In genomic region chr2:42086500-42086953, GRCh38 we compare ENCODE assay signal across 8 cellular contexts. TPM values are rescaled to one million over a fixed set of nuclear protein-coding genes. Genes with fewer than 3 reads are reported as not detected.
DNase-seq lines count a peak whose midpoint lies in the region; ATAC-seq, FAIRE-seq and TF ChIP-seq lines count a peak whose summit lies in the region.

No MANE protein-coding gene starts in this region.

- dilution Hi-C loops in IMR-90 (cut with HindIII; ENCODE audit: low sequenced_read_pairs, unreplicated experiment) = loop anchor here (25.0 kb wide), 1 partner anchor 199 kb away; no protein-coding TSS in a partner anchor

- no peak overlapping the region for H3K4me3 ChIP-seq in AG09309 (ENCODE audit: control insufficient read depth, low read depth, low read length)
- no peak overlapping the region for H3K4me3 ChIP-seq in IMR-90 (ENCODE audit: insufficient read depth, low read depth, low read length)
- no peak overlapping the region for H3K4me3 ChIP-seq in PC-3 (ENCODE audit: low read length)
- H3K4me3 ChIP-seq in GM12878 = no peak overlapping the region

- ATAC-seq in IMR-90 (ENCODE audit: low read depth) (peak; percentile 59), PC-3 (peak; percentile 60), GM12878 (peak; percentile 73), HG02571 (IDR thresholded peaks at IDR 0.05; ENCODE audit: unreplicated experiment) (no peak)

- H3K36me3 ChIP-seq in IMR-90 (ENCODE audit: control insufficient read depth, insufficient read depth, low read length) (no peaks in the 10 kb centered on the region), PC-3 (ENCODE audit: low read depth, low read length) (no peaks in the 10 kb centered on the region), GM12878 (ENCODE audit: control insufficient read depth in 2 of 2, insufficient read depth in 2 of 2, low read length in 1 of 2) (no peaks in the 10 kb centered on the region)

- intact Hi-C loops in IMR-90 (cut with micrococcal nuclease) = loop anchor here (1.0 kb wide), 2 partner anchors 217 to 233 kb away; no protein-coding TSS in a partner anchor
- intact Hi-C loops in PC-3 (cut with micrococcal nuclease) = loop anchor here (1.0 to 2.0 kb wide), 4 partner anchors 120 to 233 kb away; no protein-coding TSS in a partner anchor
- intact Hi-C loops in GM12878 (cut with micrococcal nuclease; ENCODE audit: unreplicated experiment) = loop anchor here (1.0 kb wide), 3 partner anchors 217 to 246 kb away; no protein-coding TSS in a partner anchor

- peak overlapping the region; percentile 9; the same call in 1 of the 2 replicates for H2AK5ac ChIP-seq in IMR-90 (ENCODE audit: low read depth, low read length)

- SMC1A ChIA-PET in GM12878 (lab: Charles Lee; ENCODE audit: uncharacterized antibody, unreplicated experiment) = interaction anchor here (0.5 to 8.7 kb wide), 21 partner anchors 10 to 260 kb away, joined by 3 to 198 read pairs (median 4); no protein-coding TSS in a partner anchor

- in situ Hi-C loops in IMR-90 (cut with MboI; ENCODE audit: low sequenced_read_pairs) = loop anchor here (5.0 kb wide), 1 partner anchor 214 kb away; no protein-coding TSS in a partner anchor
- in situ Hi-C loops in GM12878 (cut with MboI) = loop anchor here (5.0 kb wide), 1 partner anchor 214 kb away; no protein-coding TSS in a partner anchor

- H3K4me1 ChIP-seq in IMR-90 (ENCODE audit: control insufficient read depth, insufficient read depth, low read length) (peaks cover 14% of the 10 kb centered on the region), PC-3 (ENCODE audit: insufficient read depth, low read length) (peaks cover 13% of the 10 kb centered on the region), GM12878 (ENCODE audit: control insufficient read depth, insufficient read depth, low read length) (no peaks in the 10 kb centered on the region)

- peak overlapping the region in 1 of 2 experiments; percentile 62; a peak in 1 of 4 replicates for H4K8ac ChIP-seq in IMR-90 (ENCODE audit: low read depth in 2 of 2, low read length in 2 of 2)

- peak; percentile 69 for TF ChIP-seq CTCF in AG09309 (IDR thresholded peaks at IDR 0.05; ENCODE audit: control insufficient read depth, insufficient read depth, low read depth, low read length, missing control alignments)
- TF ChIP-seq CTCF in GM12874 (IDR thresholded peaks at IDR 0.05; ENCODE audit: insufficient read depth, low read depth, low read length) = peak; percentile 52
- TF ChIP-seq CTCF in IMR-90 (conservative IDR thresholded peaks at IDR 0.05; ENCODE audit: low read depth, low read length) = peak; percentile 88
- TF ChIP-seq CTCF in PC-3 (conservative IDR thresholded peaks at IDR 0.05; ENCODE audit: low read depth, low read length) = peak; percentile 89
- TF ChIP-seq CTCF in GM12878 (IDR thresholded peaks at IDR 0.05 in 2 of 3, conservative IDR thresholded peaks at IDR 0.05 in 1 of 3; ENCODE audit: control insufficient read depth in 2 of 3, extremely low read depth in 1 of 3, insufficient read depth in 1 of 3, low read depth in 3 of 3, low read length in 3 of 3) = peak; percentile 61 to 83 (median 73); a peak in 4 of 6 replicates

- H3K18ac ChIP-seq in IMR-90 (ENCODE audit: low read depth, low read length) = no peak overlapping the region; the same call in 1 of the 2 replicates

- H3K9me2 ChIP-seq in PC-3 (replicated peaks; ENCODE audit: low read length) = no peaks in the 10 kb centered on the region

- 6% methylated on average over 4 of the region's 6 CpGs; no CpG with 5 or more reads in 1 of the 2 experiments for WGBS in IMR-90 (ENCODE audit: extremely low coverage in 2 of 2, insufficient read length in 1 of 2), 2 experiments
- 18% methylated on average over 6 of the region's 6 CpGs for WGBS in GM12878 (ENCODE audit: insufficient coverage, insufficient replicate concordance, low lambda C conversion rate, missing lambda C conversion rate)

- BruUV-seq in IMR-90 (replicated peaks; lab: Mats Ljungman, UMichigan) (no TSS peak), PC-3 (replicated peaks; lab: Mats Ljungman, UMichigan) (no TSS peak), GM12878 (replicated peaks; lab: Mats Ljungman, UMichigan) (no TSS peak)

- no peak overlapping the region for H2BK5ac ChIP-seq in IMR-90 (ENCODE audit: low read depth, low read length, poor library complexity, severe bottlenecking)

- TF ChIP-seq RAD21 in IMR-90 (IDR thresholded peaks at IDR 0.05; ENCODE audit: low read length) = peak; percentile 95
- TF ChIP-seq RAD21 in GM12878 (IDR thresholded peaks at IDR 0.05; ENCODE audit: insufficient read depth, low read depth, low read length) = peak; percentile 96

- peak; percentile 76 for FAIRE-seq in GM12878 (lab: Jason Lieb, UNC)

- no peaks in the 10 kb centered on the region for H3F3A ChIP-seq in PC-3 (ENCODE audit: low read length, unreplicated experiment)

- H3K23ac ChIP-seq in IMR-90 (ENCODE audit: low read depth, low read length) = no peak overlapping the region

- no peak overlapping the region for H3K4me2 ChIP-seq in IMR-90 (ENCODE audit: low read depth, low read length)
- H3K4me2 ChIP-seq in PC-3 (ENCODE audit: low read length) = peak overlapping the region; percentile 49
- no peak overlapping the region for H3K4me2 ChIP-seq in GM12878 (ENCODE audit: control insufficient read depth, insufficient read depth)

- CTCF ChIA-PET in IMR-90 (lab: Yijun Ruan, JAX) = interaction anchor here (0.6 to 7.3 kb wide), 12 partner anchors 19 to 244 kb away, joined by 3 to 119 read pairs (median 4); no protein-coding TSS in a partner anchor
- CTCF ChIA-PET in PC-3 (lab: Charles Lee) = interaction anchor here (1.0 to 3.3 kb wide), 3 partner anchors 217 to 233 kb away, joined by 4 to 29 read pairs (median 12); no protein-coding TSS in a partner anchor
- CTCF ChIA-PET in GM12878 (lab: Yijun Ruan, JAX) = interaction anchor here (0.7 to 12.8 kb wide), 35 partner anchors 9 to 281 kb away, joined by 3 to 462 read pairs (median 4); no protein-coding TSS in a partner anchor

- H2BK20ac ChIP-seq in IMR-90 (ENCODE audit: low read depth, low read length) = peak overlapping the region; percentile 73; the same call in 1 of the 2 replicates

- no peak overlapping the region; the same call in 1 of the 2 replicates for H3K14ac ChIP-seq in IMR-90 (replicated peaks; ENCODE audit: low read depth, low read length)

- H2AFZ ChIP-seq in IMR-90 (replicated peaks; ENCODE audit: low read length, poor library complexity) (peak overlapping the region; percentile 73), PC-3 (ENCODE audit: low read length) (peak overlapping the region; percentile 50; the same call in 1 of the 2 replicates), GM12878 (ENCODE audit: control insufficient read depth, low read depth, low read length) (no peak overlapping the region)

- peak overlapping the region; percentile 86 for H2AK9ac ChIP-seq in IMR-90 (replicated peaks; ENCODE audit: low read depth, low read length, poor library complexity)

- H3K27ac ChIP-seq in IMR-90 (ENCODE audit: insufficient read depth, low read length) = no peak overlapping the region
- H3K27ac ChIP-seq in PC-3 (ENCODE audit: low read length) = no peak overlapping the region
- no peak overlapping the region for H3K27ac ChIP-seq in GM12878 (ENCODE audit: control insufficient read depth, insufficient read depth)

- no peak overlapping the region for H3K56ac ChIP-seq in IMR-90 (ENCODE audit: extremely low read depth, insufficient read depth, low read length)

- peak overlapping the region; percentile 95 for H3K4ac ChIP-seq in IMR-90 (ENCODE audit: low read depth, low read length)

- no peak for TF ChIP-seq EP300 in GM12878 (IDR thresholded peaks at IDR 0.05; ENCODE audit: borderline replicate concordance in 1 of 2, control insufficient read depth in 1 of 2, low read depth in 2 of 2, low read length in 2 of 2)

- POLR2A ChIA-PET in IMR-90 (lab: Charles Lee; ENCODE audit: unreplicated experiment) = no interaction called here
- POLR2A ChIA-PET in PC-3 (lab: Charles Lee; ENCODE audit: unreplicated experiment) = no interaction called here
- POLR2A ChIA-PET in GM12878 (lab: Charles Lee) = no interaction called here

- H3K9me3 ChIP-seq in IMR-90 (ENCODE audit: control insufficient read depth, insufficient read depth, low read length) (no peaks in the 10 kb centered on the region), PC-3 (ENCODE audit: low read length) (no peaks in the 10 kb centered on the region), GM12878 (replicated peaks; ENCODE audit: control insufficient read depth, insufficient read depth, low read length) (no peaks in the 10 kb centered on the region)

- no peaks in the 10 kb centered on the region for H3K27me3 ChIP-seq in IMR-90 (ENCODE audit: control insufficient read depth, insufficient read depth, low read length)
- H3K27me3 ChIP-seq in PC-3 (ENCODE audit: low read length) = no peaks in the 10 kb centered on the region
- 0 out of 4 replicates have a peak, but pooled peaks cover 0 to 3% of the 10 kb centered on the region in 2 experiments for H3K27me3 ChIP-seq in GM12878 (replicated peaks in 1 of 2; ENCODE audit: control insufficient read depth in 2 of 2, insufficient read depth in 2 of 2, low read length in 1 of 2)

- 0 out of 4 replicates have a peak, but pooled peaks cover 0 to 2% of the 10 kb centered on the region in 2 experiments for H3K79me1 ChIP-seq in IMR-90 (ENCODE audit: low read depth in 1 of 2, low read length in 2 of 2)

- peak overlapping the region; percentile 49; the same call in 2 of the 3 replicates for H2BK15ac ChIP-seq in IMR-90 (ENCODE audit: low read depth, low read length)

- H3K9ac ChIP-seq in IMR-90 (ENCODE audit: low read depth, low read length) = no peak overlapping the region
- H3K9ac ChIP-seq in PC-3 (ENCODE audit: low read length) = no peak overlapping the region
- H3K9ac ChIP-seq in GM12878 (ENCODE audit: control insufficient read depth, insufficient read depth, low read length) = no peak overlapping the region

- no peak for TF ChIP-seq POLR2A in IMR-90 (IDR thresholded peaks at IDR 0.05; ENCODE audit: low read depth, low read length)
- TF ChIP-seq POLR2A in GM12878 (IDR thresholded peaks at IDR 0.05; ENCODE audit: low read depth, low read length) = no peak

- H4K20me1 ChIP-seq in IMR-90 (ENCODE audit: insufficient read depth, low read length) (no peaks in the 10 kb centered on the region; the same call in 1 of the 2 replicates), PC-3 (ENCODE audit: low read length) (no peaks in the 10 kb centered on the region), GM12878 (ENCODE audit: control insufficient read depth, insufficient read depth) (no peaks in the 10 kb centered on the region)

- RAD21 ChIA-PET in GM12878 (lab: Charles Lee; ENCODE audit: unreplicated experiment) = interaction anchor here (1.3 to 8.3 kb wide), 11 partner anchors 108 to 246 kb away, joined by 3 to 153 read pairs (median 4); no protein-coding TSS in a partner anchor

- H4K5ac ChIP-seq in IMR-90 (ENCODE audit: low read depth, low read length) = no peak overlapping the region

- H3K79me2 ChIP-seq in PC-3 (ENCODE audit: low read length) (no peaks in the 10 kb centered on the region), GM12878 (ENCODE audit: control insufficient read depth, insufficient read depth, low read length) (no peaks in the 10 kb centered on the region)

- H3K9me1 ChIP-seq in IMR-90 (ENCODE audit: insufficient read depth, low read length) = peaks cover 28% of the 10 kb centered on the region

- H4K91ac ChIP-seq in IMR-90 (ENCODE audit: insufficient read depth, low read depth, low read length) = peak overlapping the region; percentile 65; the same call in 1 of the 2 replicates

- DNase-seq in AG09309 (ENCODE audit: low read depth) (no peak), IMR-90 (peak; percentile 70), PC-3 (peak; percentile 83), GM12878 (ENCODE audit: low read depth, low spot score) (no peak), hypothalamus (lab: John Stamatoyannopoulos, UW) (peak in 30 of 51 donors; percentile 8 to 80 (median 36))
- peak; percentile 45 for DNase-seq in stimulated activated CD8-positive, alpha-beta memory T cell treated with anti-CD3 and anti-CD28 coated beads, Interleukin-4, amount 100 ng/mL, for 48 hours

- peak overlapping the region; percentile 41; the same call in 1 of the 2 replicates for H2BK120ac ChIP-seq in IMR-90 (ENCODE audit: low read depth, low read length)

RNA-seq across cellular contexts. Expression of gene PKDCC, which starts 38.7 kb away (rescaled TPM):
- total RNA-seq in IMR-90 (2012; rRNA removed) = 50.3 and 55.6 TPM in 2 replicates
- polyA plus RNA-seq in IMR-90 (2012; rRNA removed) = 67.4 and 95.7 TPM in 2 replicates
- 40.2 and 112 TPM in 2 replicates for polyA plus RNA-seq in IMR-90 (2012; cell fraction: cytosol; rRNA removed)
- polyA plus RNA-seq in IMR-90 (2012; cell fraction: nucleus; rRNA removed; ENCODE audit: low replicate concordance) = 310 and 597 TPM in 2 replicates
- total RNA-seq in PC-3 (2014; rRNA removed) = 1.9 and 2.1 TPM in 2 replicates
- total RNA-seq in GM12878 (2013; cell fraction: nucleolus; rRNA removed) = not detected in 2 replicates
- 4.9 and 5.9 TPM in 2 replicates for total RNA-seq in GM12878 (2014; rRNA removed)
- 4.2 and 5.2 TPM in 2 replicates for total RNA-seq in GM12878 (2014; rRNA removed; fragmentation: Illumina TruSeq; extraction: Trizol)
- 4.3 TPM in 2 replicates for total RNA-seq in GM12878 (2021)
- polyA plus RNA-seq in GM12878 (2011; ENCODE audit: low read depth) = 1.6 TPM
- 0.24 TPM in 1 of 2 replicates, not detected in the other for polyA plus RNA-seq in GM12878 (2011; rRNA removed)
- polyA plus RNA-seq in GM12878 (2011; cell fraction: cytosol; rRNA removed) = 0.17 TPM in 1 of 2 replicates, not detected in the other
- polyA plus RNA-seq in GM12878 (2011; cell fraction: nucleus; rRNA removed) = 0.46 and 0.51 TPM in 2 replicates
- polyA plus RNA-seq in GM12878 (2012) = 1.8 and 3.6 TPM in 2 replicates
- polyA plus RNA-seq in GM12878 (2014; fragmentation: Illumina TruSeq; extraction: Trizol) = 4.0 and 5.6 TPM in 2 replicates
- polyA plus RNA-seq in GM12878 (2014; fragmentation: Nextera tagmentation; extraction: Ambion mirVana) = under 1 TPM; 0.13 to 0.16 TPM
- polyA plus RNA-seq in GM12878 (2014; rRNA removed) = 7.1 and 10.2 TPM in 2 replicates
- polyA plus RNA-seq in GM12878 (2016; fragmentation: Nextera tagmentation; extraction: Ambion mirVana) = under 1 TPM; 0.15 to 0.25 TPM
- not detected in 2 replicates for polyA minus RNA-seq in GM12878 (2011; rRNA and poly(A)+ RNA removed)
- not detected in 2 replicates for polyA minus RNA-seq in GM12878 (2011; cell fraction: cytosol; rRNA and poly(A)+ RNA removed)
- polyA minus RNA-seq in GM12878 (2011; cell fraction: nucleus; rRNA and poly(A)+ RNA removed) = 0.77 TPM in 1 of 2 replicates, not detected in the other

Comparison
In these comparisons a context has a peak if more than half of its experiments do, and no peak if none do; other contexts are left out.
1. DNase-seq: peak in IMR-90 (single experiment), PC-3 (single experiment), hypothalamus (30 of 51) and stimulated activated CD8-positive, alpha-beta memory T cell treated with anti-CD3 and anti-CD28 coated beads, Interleukin-4, amount 100 ng/mL, for 48 hours (single experiment); none in AG09309 (single experiment) and GM12878 (single experiment).
2. Peak in every context shown above with its lines, with median percentiles within 50 percentile points of each other: CTCF ChIP-seq.